8 cellular contexts compared by ENCODE assay signal in genomic region chr21:32726742-32727477, GRCh38. TPM values are rescaled to one million over a fixed set of nuclear protein-coding genes. Genes with fewer than 3 reads are reported as not detected.
DNase-seq lines count a peak whose midpoint lies in the region; ATAC-seq and TF ChIP-seq lines count a peak whose summit lies in the region.

No MANE protein-coding gene starts in this region.

- H3K4me3 Mint-ChIP-seq in Calu3 (ENCODE audit: low read depth, unreplicated experiment) (peak overlapping the region; percentile 92), brain (peak overlapping the region; percentile 89 to 99 (median 97))

- BruUV-seq in Calu3 (replicated peaks; lab: Mats Ljungman, UMichigan), result no TSS peak

- no peaks in the 10 kb centered on the region for H3K9me3 Mint-ChIP-seq in Calu3 (ENCODE audit: low read depth, unreplicated experiment)
- H3K9me3 Mint-ChIP-seq in brain, result no peaks in the 10 kb centered on the region

- H3K27ac ChIP-seq in RWPE2 (ENCODE audit: poor library complexity, severe bottlenecking) (peak overlapping the region; percentile 62), iPS-20b (ENCODE audit: low read length) (no peak overlapping the region)

- peak overlapping the region; percentile 81 for H3K4me2 ChIP-seq in skeletal muscle satellite cell (ENCODE audit: low read length)

- H3K36me3 Mint-ChIP-seq in Calu3 (ENCODE audit: insufficient read depth, unreplicated experiment) (peaks cover 23% of the 10 kb centered on the region), brain (peaks cover 13% of the 10 kb centered on the region)

- no peaks in the 10 kb centered on the region for H3K9me3 ChIP-seq in RWPE2 (ENCODE audit: severe bottlenecking)
- H3K9me3 ChIP-seq in iPS-20b (ENCODE audit: insufficient read depth, low read depth, low read length), result no peaks in the 10 kb centered on the region
- H3K9me3 ChIP-seq in skeletal muscle satellite cell (replicated peaks; ENCODE audit: low read length), result no peaks in the 10 kb centered on the region

- H3K4me3 ChIP-seq in RWPE2 (ENCODE audit: severe bottlenecking) (peak overlapping the region; percentile 78), iPS-20b (ENCODE audit: low read length) (peak overlapping the region; percentile 75), skeletal muscle satellite cell (ENCODE audit: low read length) (peak overlapping the region; percentile 85)

- intact Hi-C loops in Calu3 (cut with micrococcal nuclease; ENCODE audit: unreplicated experiment), result loop anchor here (5.0 kb wide), 1 partner anchor 75 kb away; no protein-coding TSS in a partner anchor

- DNase-seq in Calu3 (peak; percentile 3), RWPE2 (ENCODE audit: low spot score) (no peak)

- H3K36me3 ChIP-seq in RWPE2 (ENCODE audit: low read depth), result peaks cover 6% of the 10 kb centered on the region; the same call in 1 of the 2 replicates
- no peaks in the 10 kb centered on the region for H3K36me3 ChIP-seq in iPS-20b (ENCODE audit: insufficient read depth, low read depth, low read length)
- no peaks in the 10 kb centered on the region for H3K36me3 ChIP-seq in skeletal muscle satellite cell (ENCODE audit: insufficient read depth, low read length)

- H3K27ac Mint-ChIP-seq in Calu3 (ENCODE audit: unreplicated experiment) (peak overlapping the region; percentile 58), brain (peak overlapping the region; percentile 86 to 98 (median 96))

- ATAC-seq in HG03097 (IDR thresholded peaks at IDR 0.05; ENCODE audit: low FRiP score, unreplicated experiment) (peak; percentile 0), RWPE2 (ENCODE audit: low read depth) (peak; percentile 22), GM18861 (IDR thresholded peaks at IDR 0.05; ENCODE audit: unreplicated experiment) (no peak), GM18909 (IDR thresholded peaks at IDR 0.05; ENCODE audit: poor library complexity, unreplicated experiment) (no peak)

- H3K4me1 ChIP-seq in RWPE2 (ENCODE audit: insufficient read depth, poor library complexity, severe bottlenecking), result no peaks in the 10 kb centered on the region
- no peaks in the 10 kb centered on the region for H3K4me1 ChIP-seq in iPS-20b (ENCODE audit: insufficient read depth, low read length)
- peaks cover 6% of the 10 kb centered on the region for H3K4me1 ChIP-seq in skeletal muscle satellite cell (ENCODE audit: control insufficient read depth, insufficient read depth, low read length)

- TF ChIP-seq CTCF in Calu3 (IDR thresholded peaks at IDR 0.05; ENCODE audit: unreplicated experiment), result no peak
- no peak for TF ChIP-seq CTCF in RWPE2 (IDR thresholded peaks at IDR 0.05; ENCODE audit: poor library complexity, severe bottlenecking)
- TF ChIP-seq CTCF in brain (conservative IDR thresholded peaks at IDR 0.05), result no peak

- H3K9ac ChIP-seq in iPS-20b (ENCODE audit: low read depth, low read length) (peak overlapping the region; percentile 37; the same call in 1 of the 2 replicates), skeletal muscle satellite cell (ENCODE audit: low read depth, low read length) (peak overlapping the region; percentile 90)

- H3K27me3 ChIP-seq in RWPE2 (ENCODE audit: insufficient read depth, poor library complexity, severe bottlenecking) (no peaks in the 10 kb centered on the region), iPS-20b (ENCODE audit: insufficient read depth, low read length) (no peaks in the 10 kb centered on the region), skeletal muscle satellite cell (ENCODE audit: control insufficient read depth, insufficient read depth, low read length) (no peaks in the 10 kb centered on the region)

- H3K27me3 Mint-ChIP-seq in Calu3 (ENCODE audit: unreplicated experiment) (no peaks in the 10 kb centered on the region), brain (peaks cover 6% of the 10 kb centered on the region)

- CTCF ChIA-PET in Calu3 (lab: Charles Lee), result no interaction called here

- H3K4me1 Mint-ChIP-seq in Calu3 (ENCODE audit: low read depth, unreplicated experiment) (no peaks in the 10 kb centered on the region), brain (peaks cover 70% of the 10 kb centered on the region)

RNA-seq across cellular contexts. Expression of gene SYNJ1, which starts 0.9 kb away (rescaled TPM):
- total RNA-seq in Calu3 (2022), result 10.2 and 10.5 TPM in 2 replicates
- 15.5 TPM for polyA plus RNA-seq in brain (ENCODE audit: insufficient read depth, low read depth, low replicate concordance)
- total RNA-seq in skeletal muscle satellite cell (2012; rRNA removed), result 3.8 and 8.1 TPM in 2 replicates

RNA-seq across cellular contexts. Expression of gene PAXBP1, which starts 44.6 kb away (rescaled TPM):
- total RNA-seq in Calu3 (2022), result 40.9 and 43.5 TPM in 2 replicates
- 5.9 TPM for polyA plus RNA-seq in brain (ENCODE audit: insufficient read depth, low read depth, low replicate concordance)
- total RNA-seq in skeletal muscle satellite cell (2012; rRNA removed), result 19.7 and 23.1 TPM in 2 replicates

Comparison
In these comparisons a context has a peak if more than half of its experiments do, and no peak if none do; other contexts are left out.
1. ATAC-seq: peak in HG03097 (single experiment) and RWPE2 (single experiment); none in GM18861 (single experiment) and GM18909 (single experiment).
2. Peak in every context shown above with its lines, with median percentiles within 50 percentile points of each other: H3K4me3 ChIP-seq.